ENCODE assay signal across 23 cellular contexts in genomic region chr4:167424338-167425256, GRCh38.
"Had no signal": no experiment of that assay in that cellular context is flagged by ENCODE, and none has a peak within 500 bp of the region (broad histone marks: within the 10 kb centered on the region; RNA-seq: fewer than 3 reads in every experiment).

No MANE protein-coding gene starts in this region.

- H3K27ac ChIP-seq: cardiac muscle cell, foreskin keratinocyte, parathyroid adenoma, right lobe of liver, testis, VCaP had no signal

- H3K36me3 ChIP-seq: cardiac muscle cell, right lobe of liver had no signal

- H3K4me1 ChIP-seq: foreskin keratinocyte, parathyroid adenoma, right lobe of liver, testis had no signal

- DNase-seq: activated CD4-positive, alpha-beta T cell treated with anti-CD3 and anti-CD28 coated beads, Interleukin-2, amount 10 ng/mL, durations not matched to agents 7 days and 5 days; activated CD4-positive, CD25-positive, alpha-beta regulatory T cell treated with anti-CD3 and anti-CD28 coated beads, Interleukin-2, amount 50 U/mL, for 72 hours; activated CD8-positive, alpha-beta memory T cell treated with anti-CD3 and anti-CD28 coated beads, Interleukin-2, amount 10 ng/mL, durations not matched to agents 7 days and 5 days; activated CD8-positive, alpha-beta T cell treated with anti-CD3 and anti-CD28 coated beads for 36 hours; activated gamma-delta T cell; activated naive CD4-positive, alpha-beta T cell treated with anti-CD3 and anti-CD28 coated beads, Interleukin-2, amount 50 U/mL, for 16 hours; activated naive CD8-positive, alpha-beta T cell treated with anti-CD3 and anti-CD28 coated beads, Interleukin-2, amount 50 U/mL, for 24 hours; dermis blood vessel endothelial cell; effector CD8-positive, alpha-beta T cell; foreskin keratinocyte; immature natural killer cell; kidney glomerular epithelial cell; left ventricle myocardium superior; nucleus accumbens; right lobe of liver; small intestine; stimulated activated CD4-positive, alpha-beta T cell treated with anti-CD3 and anti-CD28 coated beads, Interleukin-2, amount 100 ng/mL, for 24 hours; stimulated activated naive CD4-positive, alpha-beta T cell; T-cell; testis had no signal

- H2AFZ ChIP-seq: parathyroid adenoma had no signal

- H3K27me3 ChIP-seq: cardiac muscle cell, foreskin keratinocyte, right lobe of liver, testis had no signal

- ATAC-seq: activated CD8-positive, alpha-beta memory T cell treated with anti-CD3 and anti-CD28 coated beads, Interleukin-2, amount 10 ng/mL, durations not matched to agents 7 days and 5 days; activated CD8-positive, alpha-beta T cell treated with anti-CD3 and anti-CD28 coated beads for 36 hours; activated naive CD8-positive, alpha-beta T cell treated with anti-CD3 and anti-CD28 coated beads, Interleukin-2, amount 50 U/mL, for 24 hours; foreskin keratinocyte; left ventricle myocardium superior; right lobe of liver; T-cell had no signal

- H3K9me3 ChIP-seq: right lobe of liver, testis had no signal

- H3K79me2 ChIP-seq: parathyroid adenoma had no signal

- H3K4me3 ChIP-seq: cardiac muscle cell, right lobe of liver, testis had no signal

- FAIRE-seq: small intestine had no signal

- H3K9ac ChIP-seq: parathyroid adenoma had no signal
